Comparison of ENCODE assay signal across 8 cellular contexts in the genomic region with DNA sequence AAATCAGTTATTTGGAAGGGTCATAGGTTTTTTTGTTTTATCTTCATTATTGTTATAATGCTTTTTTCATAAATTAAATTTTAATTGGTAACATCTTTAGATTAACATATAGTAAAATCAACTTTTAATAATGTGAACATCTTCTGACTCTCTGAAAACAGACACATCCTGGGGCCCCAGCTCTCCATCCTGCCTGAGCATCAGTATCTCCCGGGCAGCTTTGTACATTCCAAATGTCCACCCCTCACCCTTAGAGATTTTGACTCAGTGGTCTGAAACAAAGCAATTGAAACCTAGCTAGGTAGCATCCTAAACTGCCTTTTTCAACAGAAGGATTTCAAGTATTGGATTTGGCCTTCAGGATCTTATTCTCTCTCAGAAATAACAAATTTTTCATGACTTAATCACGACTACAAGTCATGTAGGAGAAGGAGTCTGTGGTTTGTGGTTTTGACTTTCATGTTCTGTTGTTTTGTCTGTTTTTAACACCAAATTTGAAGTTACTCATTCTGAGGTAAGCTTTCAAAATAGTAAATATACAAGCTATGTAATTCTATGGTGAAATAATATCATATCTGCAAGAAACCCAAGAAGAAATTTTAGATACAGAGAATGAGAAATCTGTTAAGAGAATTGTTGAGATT.
DNase-seq lines count a peak whose midpoint lies in the region; ATAC-seq and TF ChIP-seq lines count a peak whose summit lies in the region.

No MANE protein-coding gene starts in this region.

- ATAC-seq in GM19023 (IDR thresholded peaks at IDR 0.05; ENCODE audit: unreplicated experiment) (peak; percentile 65), HG03095 (IDR thresholded peaks at IDR 0.05; ENCODE audit: unreplicated experiment) (peak; percentile 86), GM23338 (no peak)
- no peak for ATAC-seq in stimulated activated effector memory CD8-positive, alpha-beta T cell treated with anti-CD3 and anti-CD28 coated beads, Interleukin-12 subunit alpha, Interleukin-12 subunit beta, amount 100 ng/mL, for 72 hours

- H3K27me3 ChIP-seq in GM23338 (ENCODE audit: insufficient read depth): no peaks in the 10 kb centered on the region

- no peak overlapping the region for H3K4me3 ChIP-seq in AG04449 (ENCODE audit: low read depth, low read length)
- no peak overlapping the region for H3K4me3 ChIP-seq in astrocyte of the spinal cord (ENCODE audit: low read depth, low read length)
- no peak overlapping the region for H3K4me3 ChIP-seq in GM23338

- no peak overlapping the region for H3K4me2 ChIP-seq in GM23338

- in situ Hi-C loops in astrocyte of the spinal cord (cut with HindIII; ENCODE audit: low sequenced_read_pairs): no loop called here

- H3F3A ChIP-seq in GM23338 (replicated peaks; ENCODE audit: low read depth): no peaks in the 10 kb centered on the region

- H3K27ac Mint-ChIP-seq in stimulated activated effector memory CD8-positive, alpha-beta T cell treated with anti-CD3 and anti-CD28 coated beads, Interleukin-12 subunit alpha, Interleukin-12 subunit beta, amount 100 ng/mL, for 72 hours: no peak overlapping the region
- no peak overlapping the region for H3K27ac Mint-ChIP-seq in activated T-helper 1 cell treated with anti-CD3 and anti-CD28 coated beads, Interleukin-12 subunit alpha, Interleukin-12 subunit beta, Interleukin-2, Interleukin-4 antibody, amounts not matched to agents 30 ng/mL and 10 ng/mL and 1 ng/mL, durations not matched to agents 14 hours and 24 hours and 36 hours
- H3K27ac Mint-ChIP-seq in GM23338: no peak overlapping the region

- CTCF ChIA-PET in AG04449 (lab: Yijun Ruan, JAX): no interaction called here

- H3K9me2 ChIP-seq in GM23338 (ENCODE audit: insufficient read depth): no peaks in the 10 kb centered on the region

- no peak overlapping the region for H2AFZ ChIP-seq in GM23338

- H3K79me2 ChIP-seq in GM23338 (replicated peaks; ENCODE audit: insufficient read depth): no peaks in the 10 kb centered on the region

- peak; percentile 50 for DNase-seq in AG04449 (ENCODE audit: low read depth, low spot score)
- DNase-seq in astrocyte of the spinal cord (ENCODE audit: low read depth, low spot score): peak; percentile 90
- DNase-seq in stimulated activated effector memory CD8-positive, alpha-beta T cell treated with anti-CD3 and anti-CD28 coated beads, Interleukin-12 subunit alpha, Interleukin-12 subunit beta, amount 100 ng/mL, for 72 hours (ENCODE audit: low spot score in 2 of 2): no peak
- DNase-seq in activated T-helper 1 cell treated with anti-CD3 and anti-CD28 coated beads, Interleukin-12 subunit alpha, Interleukin-12 subunit beta, Interleukin-2, Interleukin-4 antibody, amounts not matched to agents 30 ng/mL and 10 ng/mL and 1 ng/mL, durations not matched to agents 14 hours and 24 hours and 36 hours (ENCODE audit: low spot score): no peak
- no peak for DNase-seq in GM23338 (ENCODE audit: low spot score)
- DNase-seq in NCI-H82 (lab: John Stamatoyannopoulos, UW): no peak

- no peak overlapping the region for H3K27ac ChIP-seq in GM23338 (ENCODE audit: low read depth)

- POLR2A ChIA-PET in AG04449 (lab: Yijun Ruan, JAX): no interaction called here

- no peaks in the 10 kb centered on the region for H3K36me3 Mint-ChIP-seq in stimulated activated effector memory CD8-positive, alpha-beta T cell treated with anti-CD3 and anti-CD28 coated beads, Interleukin-12 subunit alpha, Interleukin-12 subunit beta, amount 100 ng/mL, for 72 hours
- no peaks in the 10 kb centered on the region for H3K36me3 Mint-ChIP-seq in activated T-helper 1 cell treated with anti-CD3 and anti-CD28 coated beads, Interleukin-12 subunit alpha, Interleukin-12 subunit beta, Interleukin-2, Interleukin-4 antibody, amounts not matched to agents 30 ng/mL and 10 ng/mL and 1 ng/mL, durations not matched to agents 14 hours and 24 hours and 36 hours (ENCODE audit: low read depth)
- H3K36me3 Mint-ChIP-seq in GM23338 (ENCODE audit: low read depth): peaks cover 5% of the 10 kb centered on the region; the same call in 1 of the 3 replicates

- no peak overlapping the region for H3K4me3 Mint-ChIP-seq in stimulated activated effector memory CD8-positive, alpha-beta T cell treated with anti-CD3 and anti-CD28 coated beads, Interleukin-12 subunit alpha, Interleukin-12 subunit beta, amount 100 ng/mL, for 72 hours
- no peak overlapping the region for H3K4me3 Mint-ChIP-seq in activated T-helper 1 cell treated with anti-CD3 and anti-CD28 coated beads, Interleukin-12 subunit alpha, Interleukin-12 subunit beta, Interleukin-2, Interleukin-4 antibody, amounts not matched to agents 30 ng/mL and 10 ng/mL and 1 ng/mL, durations not matched to agents 14 hours and 24 hours and 36 hours
- no peak overlapping the region for H3K4me3 Mint-ChIP-seq in GM23338

- no peaks in the 10 kb centered on the region for H3K27me3 Mint-ChIP-seq in activated T-helper 1 cell treated with anti-CD3 and anti-CD28 coated beads, Interleukin-12 subunit alpha, Interleukin-12 subunit beta, Interleukin-2, Interleukin-4 antibody, amounts not matched to agents 30 ng/mL and 10 ng/mL and 1 ng/mL, durations not matched to agents 14 hours and 24 hours and 36 hours (ENCODE audit: insufficient read depth)
- peaks cover 2% of the 10 kb centered on the region for H3K27me3 Mint-ChIP-seq in GM23338 (ENCODE audit: insufficient read depth, low read depth, poor library complexity)

- intact Hi-C loops in activated T-helper 1 cell treated with anti-CD3 and anti-CD28 coated beads, Interleukin-12 subunit alpha, Interleukin-12 subunit beta, Interleukin-2, Interleukin-4 antibody, amounts not matched to agents 30 ng/mL and 10 ng/mL and 1 ng/mL, durations not matched to agents 14 hours and 24 hours and 36 hours (cut with micrococcal nuclease): no loop called here

- TF ChIP-seq CTCF in AG04449 (IDR thresholded peaks at IDR 0.05; ENCODE audit: insufficient read depth, low read length, missing control alignments): no peak
- no peak for TF ChIP-seq CTCF in astrocyte of the spinal cord (IDR thresholded peaks at IDR 0.05; ENCODE audit: low read depth, low read length)
- no peak for TF ChIP-seq CTCF in GM23338 (conservative IDR thresholded peaks at IDR 0.05; ENCODE audit: low read depth in 2 of 2)

- H3K9me3 Mint-ChIP-seq in stimulated activated effector memory CD8-positive, alpha-beta T cell treated with anti-CD3 and anti-CD28 coated beads, Interleukin-12 subunit alpha, Interleukin-12 subunit beta, amount 100 ng/mL, for 72 hours: peaks cover 4% of the 10 kb centered on the region
- peaks cover 14% of the 10 kb centered on the region for H3K9me3 Mint-ChIP-seq in activated T-helper 1 cell treated with anti-CD3 and anti-CD28 coated beads, Interleukin-12 subunit alpha, Interleukin-12 subunit beta, Interleukin-2, Interleukin-4 antibody, amounts not matched to agents 30 ng/mL and 10 ng/mL and 1 ng/mL, durations not matched to agents 14 hours and 24 hours and 36 hours
- H3K9me3 Mint-ChIP-seq in GM23338: peaks cover 9% of the 10 kb centered on the region; the same call in 2 of the 3 replicates

- no peaks in the 10 kb centered on the region for H4K20me1 ChIP-seq in GM23338 (replicated peaks; ENCODE audit: insufficient read depth)

- no peaks in the 10 kb centered on the region for H3K4me1 ChIP-seq in GM23338 (ENCODE audit: insufficient read depth)

- H3K4me1 Mint-ChIP-seq in stimulated activated effector memory CD8-positive, alpha-beta T cell treated with anti-CD3 and anti-CD28 coated beads, Interleukin-12 subunit alpha, Interleukin-12 subunit beta, amount 100 ng/mL, for 72 hours: no peaks in the 10 kb centered on the region
- peaks cover 5% of the 10 kb centered on the region for H3K4me1 Mint-ChIP-seq in activated T-helper 1 cell treated with anti-CD3 and anti-CD28 coated beads, Interleukin-12 subunit alpha, Interleukin-12 subunit beta, Interleukin-2, Interleukin-4 antibody, amounts not matched to agents 30 ng/mL and 10 ng/mL and 1 ng/mL, durations not matched to agents 14 hours and 24 hours and 36 hours (ENCODE audit: low read depth)
- no peaks in the 10 kb centered on the region for H3K4me1 Mint-ChIP-seq in GM23338

- H3K36me3 ChIP-seq in GM23338 (ENCODE audit: insufficient read depth): no peaks in the 10 kb centered on the region

TF ChIP-seq in GM23338, 12 proteins besides CTCF, POLR2A, EP300 and RAD21 (continues in another document):
- TF ChIP-seq JUNB (IDR thresholded peaks at IDR 0.05; ENCODE audit: unreplicated experiment): no peak
- TF ChIP-seq NANOG (IDR thresholded peaks at IDR 0.05; ENCODE audit: borderline replicate concordance): no peak
- TF ChIP-seq ZNF114 (CRISPR knock-in tag; IDR thresholded peaks at IDR 0.05): no peak
- TF ChIP-seq STAT1 (IDR thresholded peaks at IDR 0.05; ENCODE audit: unreplicated experiment): no peak
- TF ChIP-seq POLR2AphosphoS5 (IDR thresholded peaks at IDR 0.05; ENCODE audit: low read depth): no peak
- no peak for TF ChIP-seq ZNF331 (CRISPR knock-in tag; IDR thresholded peaks at IDR 0.05; ENCODE audit: low read depth)
- TF ChIP-seq CREB1 (CRISPR knock-in tag; IDR thresholded peaks at IDR 0.05; ENCODE audit: low read depth): no peak
- no peak for TF ChIP-seq EZH2 (IDR thresholded peaks at IDR 0.05; ENCODE audit: low read depth, unreplicated experiment)
- TF ChIP-seq, protein P1, sequence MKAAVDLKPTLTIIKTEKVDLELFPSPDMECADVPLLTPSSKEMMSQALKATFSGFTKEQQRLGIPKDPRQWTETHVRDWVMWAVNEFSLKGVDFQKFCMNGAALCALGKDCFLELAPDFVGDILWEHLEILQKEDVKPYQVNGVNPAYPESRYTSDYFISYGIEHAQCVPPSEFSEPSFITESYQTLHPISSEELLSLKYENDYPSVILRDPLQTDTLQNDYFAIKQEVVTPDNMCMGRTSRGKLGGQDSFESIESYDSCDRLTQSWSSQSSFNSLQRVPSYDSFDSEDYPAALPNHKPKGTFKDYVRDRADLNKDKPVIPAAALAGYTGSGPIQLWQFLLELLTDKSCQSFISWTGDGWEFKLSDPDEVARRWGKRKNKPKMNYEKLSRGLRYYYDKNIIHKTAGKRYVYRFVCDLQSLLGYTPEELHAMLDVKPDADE (IDR thresholded peaks at IDR 0.05): no peak

Comparison
In these comparisons a context has a peak if more than half of its experiments do, and no peak if none do; other contexts are left out.
1. DNase-seq: peak in AG04449 (single experiment) and astrocyte of the spinal cord (single experiment); none in stimulated activated effector memory CD8-positive, alpha-beta T cell treated with anti-CD3 and anti-CD28 coated beads, Interleukin-12 subunit alpha, Interleukin-12 subunit beta, amount 100 ng/mL, for 72 hours (0 of 2), activated T-helper 1 cell treated with anti-CD3 and anti-CD28 coated beads, Interleukin-12 subunit alpha, Interleukin-12 subunit beta, Interleukin-2, Interleukin-4 antibody, amounts not matched to agents 30 ng/mL and 10 ng/mL and 1 ng/mL, durations not matched to agents 14 hours and 24 hours and 36 hours (single experiment), GM23338 (single experiment) and NCI-H82 (single experiment).
2. ATAC-seq: peak in GM19023 (single experiment) and HG03095 (single experiment); none in stimulated activated effector memory CD8-positive, alpha-beta T cell treated with anti-CD3 and anti-CD28 coated beads, Interleukin-12 subunit alpha, Interleukin-12 subunit beta, amount 100 ng/mL, for 72 hours (single experiment) and GM23338 (single experiment).